In the genomic region with DNA sequence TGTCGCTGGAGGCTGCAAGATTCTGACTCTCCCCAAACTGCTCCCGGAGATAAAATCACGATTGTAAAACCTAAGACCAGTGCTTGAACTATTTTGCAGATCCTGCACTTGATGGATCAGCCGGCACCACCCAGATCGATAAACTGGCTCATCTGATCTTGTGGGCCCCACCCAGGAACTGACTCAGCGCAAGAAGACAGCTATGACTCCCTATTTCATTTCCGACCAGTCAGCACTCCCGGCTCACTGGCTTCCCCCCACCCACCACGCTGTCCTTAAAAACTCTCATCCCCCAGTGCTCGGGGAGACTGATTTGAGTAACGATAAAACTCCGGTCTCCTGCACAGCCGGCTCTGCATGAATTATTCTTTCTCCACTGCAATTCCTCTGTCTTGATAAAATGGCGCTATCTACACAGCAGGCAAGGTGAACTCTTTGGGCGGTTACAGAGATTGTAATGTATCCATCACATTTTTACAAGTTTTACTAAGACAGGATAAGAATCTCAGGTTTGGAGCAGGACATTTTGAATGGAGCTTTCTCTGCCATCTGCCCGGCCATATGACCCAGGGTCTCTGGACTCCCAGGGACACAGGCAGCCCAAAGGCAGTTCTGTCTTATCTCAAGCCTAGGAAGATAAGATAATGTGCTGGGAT, we compare ENCODE assay signal across 1 cellular context.
TF ChIP-seq lines count a peak whose summit lies in the region.

No MANE protein-coding gene starts in this region.

TF ChIP-seq in K562, 482 proteins besides CTCF, POLR2A, EP300 and RAD21 (continued from another document and continues in another):
- TF ChIP-seq, protein P1, sequence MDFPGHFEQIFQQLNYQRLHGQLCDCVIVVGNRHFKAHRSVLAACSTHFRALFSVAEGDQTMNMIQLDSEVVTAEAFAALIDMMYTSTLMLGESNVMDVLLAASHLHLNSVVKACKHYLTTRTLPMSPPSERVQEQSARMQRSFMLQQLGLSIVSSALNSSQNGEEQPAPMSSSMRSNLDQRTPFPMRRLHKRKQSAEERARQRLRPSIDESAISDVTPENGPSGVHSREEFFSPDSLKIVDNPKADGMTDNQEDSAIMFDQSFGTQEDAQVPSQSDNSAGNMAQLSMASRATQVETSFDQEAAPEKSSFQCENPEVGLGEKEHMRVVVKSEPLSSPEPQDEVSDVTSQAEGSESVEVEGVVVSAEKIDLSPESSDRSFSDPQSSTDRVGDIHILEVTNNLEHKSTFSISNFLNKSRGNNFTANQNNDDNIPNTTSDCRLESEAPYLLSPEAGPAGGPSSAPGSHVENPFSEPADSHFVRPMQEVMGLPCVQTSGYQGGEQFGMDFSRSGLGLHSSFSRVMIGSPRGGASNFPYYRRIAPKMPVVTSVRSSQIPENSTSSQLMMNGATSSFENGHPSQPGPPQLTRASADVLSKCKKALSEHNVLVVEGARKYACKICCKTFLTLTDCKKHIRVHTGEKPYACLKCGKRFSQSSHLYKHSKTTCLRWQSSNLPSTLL (IDR thresholded peaks at IDR 0.05) = peak; percentile 82
- no peak for TF ChIP-seq HLTF (IDR thresholded peaks at IDR 0.05)
- TF ChIP-seq, protein P2, sequence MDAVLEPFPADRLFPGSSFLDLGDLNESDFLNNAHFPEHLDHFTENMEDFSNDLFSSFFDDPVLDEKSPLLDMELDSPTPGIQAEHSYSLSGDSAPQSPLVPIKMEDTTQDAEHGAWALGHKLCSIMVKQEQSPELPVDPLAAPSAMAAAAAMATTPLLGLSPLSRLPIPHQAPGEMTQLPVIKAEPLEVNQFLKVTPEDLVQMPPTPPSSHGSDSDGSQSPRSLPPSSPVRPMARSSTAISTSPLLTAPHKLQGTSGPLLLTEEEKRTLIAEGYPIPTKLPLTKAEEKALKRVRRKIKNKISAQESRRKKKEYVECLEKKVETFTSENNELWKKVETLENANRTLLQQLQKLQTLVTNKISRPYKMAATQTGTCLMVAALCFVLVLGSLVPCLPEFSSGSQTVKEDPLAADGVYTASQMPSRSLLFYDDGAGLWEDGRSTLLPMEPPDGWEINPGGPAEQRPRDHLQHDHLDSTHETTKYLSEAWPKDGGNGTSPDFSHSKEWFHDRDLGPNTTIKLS (IDR thresholded peaks at IDR 0.05; ENCODE audit: borderline replicate concordance, low read depth) = peak; percentile 26; the same call in 1 of the 2 replicates
- no peak for TF ChIP-seq TRIM28 (IDR thresholded peaks at IDR 0.05)
- TF ChIP-seq PHF21A (IDR thresholded peaks at IDR 0.05; ENCODE audit: borderline replicate concordance, low read depth) = no peak
- no peak for TF ChIP-seq ZNF584 (CRISPR knock-in tag; IDR thresholded peaks at IDR 0.05; ENCODE audit: low read depth)
- TF ChIP-seq ZNF583 (CRISPR knock-in tag; IDR thresholded peaks at IDR 0.05) = no peak
- TF ChIP-seq ZFP1 (CRISPR knock-in tag; IDR thresholded peaks at IDR 0.05) = no peak
- TF ChIP-seq, protein P3, sequence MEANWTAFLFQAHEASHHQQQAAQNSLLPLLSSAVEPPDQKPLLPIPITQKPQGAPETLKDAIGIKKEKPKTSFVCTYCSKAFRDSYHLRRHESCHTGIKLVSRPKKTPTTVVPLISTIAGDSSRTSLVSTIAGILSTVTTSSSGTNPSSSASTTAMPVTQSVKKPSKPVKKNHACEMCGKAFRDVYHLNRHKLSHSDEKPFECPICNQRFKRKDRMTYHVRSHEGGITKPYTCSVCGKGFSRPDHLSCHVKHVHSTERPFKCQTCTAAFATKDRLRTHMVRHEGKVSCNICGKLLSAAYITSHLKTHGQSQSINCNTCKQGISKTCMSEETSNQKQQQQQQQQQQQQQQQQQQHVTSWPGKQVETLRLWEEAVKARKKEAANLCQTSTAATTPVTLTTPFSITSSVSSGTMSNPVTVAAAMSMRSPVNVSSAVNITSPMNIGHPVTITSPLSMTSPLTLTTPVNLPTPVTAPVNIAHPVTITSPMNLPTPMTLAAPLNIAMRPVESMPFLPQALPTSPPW (CRISPR knock-in tag; IDR thresholded peaks at IDR 0.05) = peak; percentile 60; the same call in 1 of the 2 replicates
- no peak for TF ChIP-seq MCM2 (IDR thresholded peaks at IDR 0.05; ENCODE audit: low read depth)
- TF ChIP-seq, protein P4, sequence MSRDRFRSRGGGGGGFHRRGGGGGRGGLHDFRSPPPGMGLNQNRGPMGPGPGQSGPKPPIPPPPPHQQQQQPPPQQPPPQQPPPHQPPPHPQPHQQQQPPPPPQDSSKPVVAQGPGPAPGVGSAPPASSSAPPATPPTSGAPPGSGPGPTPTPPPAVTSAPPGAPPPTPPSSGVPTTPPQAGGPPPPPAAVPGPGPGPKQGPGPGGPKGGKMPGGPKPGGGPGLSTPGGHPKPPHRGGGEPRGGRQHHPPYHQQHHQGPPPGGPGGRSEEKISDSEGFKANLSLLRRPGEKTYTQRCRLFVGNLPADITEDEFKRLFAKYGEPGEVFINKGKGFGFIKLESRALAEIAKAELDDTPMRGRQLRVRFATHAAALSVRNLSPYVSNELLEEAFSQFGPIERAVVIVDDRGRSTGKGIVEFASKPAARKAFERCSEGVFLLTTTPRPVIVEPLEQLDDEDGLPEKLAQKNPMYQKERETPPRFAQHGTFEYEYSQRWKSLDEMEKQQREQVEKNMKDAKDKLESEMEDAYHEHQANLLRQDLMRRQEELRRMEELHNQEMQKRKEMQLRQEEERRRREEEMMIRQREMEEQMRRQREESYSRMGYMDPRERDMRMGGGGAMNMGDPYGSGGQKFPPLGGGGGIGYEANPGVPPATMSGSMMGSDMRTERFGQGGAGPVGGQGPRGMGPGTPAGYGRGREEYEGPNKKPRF (IDR thresholded peaks at IDR 0.05; ENCODE audit: low read depth, low read length) = no peak
- TF ChIP-seq CBFB (CRISPR knock-in tag; IDR thresholded peaks at IDR 0.05) = no peak
- no peak for TF ChIP-seq ZNF551 (CRISPR knock-in tag; IDR thresholded peaks at IDR 0.05)
- peak; percentile 82; the same call in 1 of the 2 replicates for TF ChIP-seq MTA3 (IDR thresholded peaks at IDR 0.05; ENCODE audit: borderline replicate concordance)
- TF ChIP-seq RNF2 (IDR thresholded peaks at IDR 0.05) = peak; percentile 72; the same call in 1 of the 2 replicates
- TF ChIP-seq ZNF696 (CRISPR knock-in tag; conservative IDR thresholded peaks at IDR 0.05) = no peak
- no peak for TF ChIP-seq DACH1 (IDR thresholded peaks at IDR 0.05; ENCODE audit: partially characterized antibody)
- TF ChIP-seq LEF1 (IDR thresholded peaks at IDR 0.05) = peak; percentile 81
- no peak for TF ChIP-seq ARHGAP35 (IDR thresholded peaks at IDR 0.05; ENCODE audit: partially characterized antibody)
- TF ChIP-seq ZZZ3 (IDR thresholded peaks at IDR 0.05) = no peak
- TF ChIP-seq TAF1 (IDR thresholded peaks at IDR 0.05; ENCODE audit: control insufficient read depth, extremely low read depth, insufficient read depth, low read length, severe bottlenecking) = no peak
- no peak for TF ChIP-seq WHSC1 (IDR thresholded peaks at IDR 0.05; ENCODE audit: low read length)
- TF ChIP-seq, protein P5, sequence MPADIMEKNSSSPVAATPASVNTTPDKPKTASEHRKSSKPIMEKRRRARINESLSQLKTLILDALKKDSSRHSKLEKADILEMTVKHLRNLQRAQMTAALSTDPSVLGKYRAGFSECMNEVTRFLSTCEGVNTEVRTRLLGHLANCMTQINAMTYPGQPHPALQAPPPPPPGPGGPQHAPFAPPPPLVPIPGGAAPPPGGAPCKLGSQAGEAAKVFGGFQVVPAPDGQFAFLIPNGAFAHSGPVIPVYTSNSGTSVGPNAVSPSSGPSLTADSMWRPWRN (IDR thresholded peaks at IDR 0.05; ENCODE audit: low read depth) = 0 out of 2 replicates have a peak, but pooled peaks have one; percentile 17
- no peak for TF ChIP-seq XRCC3 (IDR thresholded peaks at IDR 0.05)
- no peak for TF ChIP-seq RBM17 (IDR thresholded peaks at IDR 0.05; ENCODE audit: borderline replicate concordance, low read depth, low read length)
- TF ChIP-seq ZNF124 (CRISPR knock-in tag; IDR thresholded peaks at IDR 0.05) = no peak
- TF ChIP-seq ZNF436 (CRISPR knock-in tag; IDR thresholded peaks at IDR 0.05) = no peak
- TF ChIP-seq, protein P6, sequence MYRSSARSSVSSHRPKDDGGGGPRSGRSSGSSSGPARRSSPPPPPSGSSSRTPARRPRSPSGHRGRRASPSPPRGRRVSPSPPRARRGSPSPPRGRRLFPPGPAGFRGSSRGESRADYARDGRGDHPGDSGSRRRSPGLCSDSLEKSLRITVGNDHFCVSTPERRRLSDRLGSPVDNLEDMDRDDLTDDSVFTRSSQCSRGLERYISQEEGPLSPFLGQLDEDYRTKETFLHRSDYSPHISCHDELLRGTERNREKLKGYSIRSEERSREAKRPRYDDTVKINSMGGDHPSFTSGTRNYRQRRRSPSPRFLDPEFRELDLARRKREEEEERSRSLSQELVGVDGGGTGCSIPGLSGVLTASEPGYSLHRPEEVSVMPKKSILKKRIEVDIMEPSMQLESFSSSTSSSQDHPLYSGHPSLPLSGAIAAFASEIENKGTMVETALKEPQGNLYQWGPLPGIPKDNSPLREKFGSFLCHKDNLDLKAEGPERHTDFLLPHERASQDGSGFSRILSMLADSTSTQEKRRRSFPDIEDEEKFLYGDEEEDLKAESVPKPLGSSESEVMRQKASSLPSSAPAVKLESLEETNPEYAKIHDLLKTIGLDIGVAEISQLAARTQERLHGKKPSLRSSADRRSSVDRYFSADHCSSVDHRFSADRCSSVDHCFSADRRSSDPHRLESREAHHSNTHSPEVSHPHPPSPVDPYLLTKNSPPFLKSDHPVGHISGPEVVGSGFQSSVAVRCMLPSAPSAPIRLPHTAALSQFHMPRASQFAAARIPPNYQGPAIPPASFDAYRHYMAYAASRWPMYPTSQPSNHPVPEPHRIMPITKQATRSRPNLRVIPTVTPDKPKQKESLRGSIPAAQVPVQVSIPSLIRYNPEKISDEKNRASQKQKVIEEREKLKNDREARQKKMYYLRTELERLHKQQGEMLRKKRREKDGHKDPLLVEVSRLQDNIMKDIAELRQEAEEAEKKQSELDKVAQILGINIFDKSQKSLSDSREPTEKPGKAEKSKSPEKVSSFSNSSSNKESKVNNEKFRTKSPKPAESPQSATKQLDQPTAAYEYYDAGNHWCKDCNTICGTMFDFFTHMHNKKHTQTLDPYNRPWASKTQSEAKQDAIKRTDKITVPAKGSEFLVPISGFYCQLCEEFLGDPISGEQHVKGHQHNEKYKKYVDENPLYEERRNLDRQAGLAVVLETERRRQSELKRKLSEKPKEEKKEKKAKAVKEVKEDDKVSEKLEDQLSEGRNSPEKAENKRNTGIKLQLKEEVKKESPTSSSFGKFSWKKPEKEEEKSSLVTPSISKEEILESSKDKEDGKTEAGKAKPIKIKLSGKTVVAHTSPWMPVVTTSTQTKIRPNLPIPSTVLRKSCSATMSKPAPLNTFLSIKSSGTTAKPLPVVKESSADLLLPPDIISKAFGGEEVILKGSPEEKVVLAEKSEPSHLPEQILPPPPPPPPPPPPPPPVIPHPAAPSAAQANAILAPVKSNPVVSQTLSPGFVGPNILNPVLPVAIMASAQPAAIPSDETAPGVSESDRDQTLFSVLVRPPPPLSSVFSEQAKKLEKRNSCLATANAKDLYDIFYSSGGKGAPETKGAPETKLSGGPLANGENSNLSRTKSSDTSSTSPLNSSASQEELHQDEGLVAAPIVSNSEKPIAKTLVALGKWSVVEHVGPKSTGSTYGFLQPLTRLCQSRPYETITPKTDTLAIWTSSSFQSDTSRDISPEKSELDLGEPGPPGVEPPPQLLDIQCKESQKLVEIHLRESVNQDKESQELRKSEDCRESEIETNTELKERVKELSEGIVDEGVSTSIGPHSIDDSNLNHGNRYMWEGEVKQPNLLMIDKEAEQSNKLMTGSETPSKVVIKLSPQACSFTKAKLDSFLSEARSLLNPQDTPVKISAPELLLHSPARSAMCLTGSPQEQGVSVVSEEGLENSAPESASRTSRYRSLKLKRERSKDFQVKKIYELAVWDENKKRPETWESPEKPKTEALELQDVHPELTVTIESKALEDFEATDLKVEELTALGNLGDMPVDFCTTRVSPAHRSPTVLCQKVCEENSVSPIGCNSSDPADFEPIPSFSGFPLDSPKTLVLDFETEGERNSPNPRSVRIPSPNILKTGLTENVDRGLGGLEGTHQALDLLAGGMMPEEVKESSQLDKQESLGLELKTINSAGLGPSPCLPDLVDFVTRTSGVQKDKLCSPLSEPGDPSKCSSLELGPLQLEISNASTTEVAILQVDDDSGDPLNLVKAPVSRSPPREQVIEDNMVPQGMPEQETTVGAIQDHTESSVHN (IDR thresholded peaks at IDR 0.05; ENCODE audit: borderline replicate concordance in 1 of 2, low read depth in 1 of 2) = peak in 1 of 2 experiments; percentile 83; a peak in 2 of 4 replicates
- no peak for TF ChIP-seq FOXA1 (IDR thresholded peaks at IDR 0.05; ENCODE audit: borderline replicate concordance)
- peak; percentile 93 for TF ChIP-seq JUND (IDR thresholded peaks at IDR 0.05; ENCODE audit: borderline replicate concordance, low read depth, low read length)
- peak; percentile 88; the same call in 2 of the 3 replicates for TF ChIP-seq JUND (tag; IDR thresholded peaks at IDR 0.05; ENCODE audit: borderline replicate concordance, low read depth, low read length)
- TF ChIP-seq TARDBP (IDR thresholded peaks at IDR 0.05) = no peak
- TF ChIP-seq TCFL5 (CRISPR knock-in tag; conservative IDR thresholded peaks at IDR 0.05) = no peak
- TF ChIP-seq, protein P7, sequence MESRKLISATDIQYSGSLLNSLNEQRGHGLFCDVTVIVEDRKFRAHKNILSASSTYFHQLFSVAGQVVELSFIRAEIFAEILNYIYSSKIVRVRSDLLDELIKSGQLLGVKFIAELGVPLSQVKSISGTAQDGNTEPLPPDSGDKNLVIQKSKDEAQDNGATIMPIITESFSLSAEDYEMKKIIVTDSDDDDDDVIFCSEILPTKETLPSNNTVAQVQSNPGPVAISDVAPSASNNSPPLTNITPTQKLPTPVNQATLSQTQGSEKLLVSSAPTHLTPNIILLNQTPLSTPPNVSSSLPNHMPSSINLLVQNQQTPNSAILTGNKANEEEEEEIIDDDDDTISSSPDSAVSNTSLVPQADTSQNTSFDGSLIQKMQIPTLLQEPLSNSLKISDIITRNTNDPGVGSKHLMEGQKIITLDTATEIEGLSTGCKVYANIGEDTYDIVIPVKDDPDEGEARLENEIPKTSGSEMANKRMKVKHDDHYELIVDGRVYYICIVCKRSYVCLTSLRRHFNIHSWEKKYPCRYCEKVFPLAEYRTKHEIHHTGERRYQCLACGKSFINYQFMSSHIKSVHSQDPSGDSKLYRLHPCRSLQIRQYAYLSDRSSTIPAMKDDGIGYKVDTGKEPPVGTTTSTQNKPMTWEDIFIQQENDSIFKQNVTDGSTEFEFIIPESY (CRISPR knock-in tag; IDR thresholded peaks at IDR 0.05) = no peak
- TF ChIP-seq, protein P8, sequence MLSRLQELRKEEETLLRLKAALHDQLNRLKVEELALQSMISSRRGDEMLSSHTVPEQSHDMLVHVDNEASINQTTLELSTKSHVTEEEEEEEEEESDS (CRISPR knock-in tag; IDR thresholded peaks at IDR 0.05) = no peak
- TF ChIP-seq, protein P9, sequence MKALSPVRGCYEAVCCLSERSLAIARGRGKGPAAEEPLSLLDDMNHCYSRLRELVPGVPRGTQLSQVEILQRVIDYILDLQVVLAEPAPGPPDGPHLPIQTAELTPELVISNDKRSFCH (CRISPR knock-in tag; IDR thresholded peaks at IDR 0.05) = no peak
- TF ChIP-seq, protein P9 (tag; IDR thresholded peaks at IDR 0.05) = no peak
- no peak for TF ChIP-seq POLR2B (IDR thresholded peaks at IDR 0.05; ENCODE audit: low read depth, partially characterized antibody)
- TF ChIP-seq PTBP1 (IDR thresholded peaks at IDR 0.05; ENCODE audit: low read depth, low read length) = no peak
- TF ChIP-seq, protein P10, sequence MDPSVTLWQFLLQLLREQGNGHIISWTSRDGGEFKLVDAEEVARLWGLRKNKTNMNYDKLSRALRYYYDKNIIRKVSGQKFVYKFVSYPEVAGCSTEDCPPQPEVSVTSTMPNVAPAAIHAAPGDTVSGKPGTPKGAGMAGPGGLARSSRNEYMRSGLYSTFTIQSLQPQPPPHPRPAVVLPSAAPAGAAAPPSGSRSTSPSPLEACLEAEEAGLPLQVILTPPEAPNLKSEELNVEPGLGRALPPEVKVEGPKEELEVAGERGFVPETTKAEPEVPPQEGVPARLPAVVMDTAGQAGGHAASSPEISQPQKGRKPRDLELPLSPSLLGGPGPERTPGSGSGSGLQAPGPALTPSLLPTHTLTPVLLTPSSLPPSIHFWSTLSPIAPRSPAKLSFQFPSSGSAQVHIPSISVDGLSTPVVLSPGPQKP (CRISPR knock-in tag; IDR thresholded peaks at IDR 0.05) = no peak
